In the genomic region with DNA sequence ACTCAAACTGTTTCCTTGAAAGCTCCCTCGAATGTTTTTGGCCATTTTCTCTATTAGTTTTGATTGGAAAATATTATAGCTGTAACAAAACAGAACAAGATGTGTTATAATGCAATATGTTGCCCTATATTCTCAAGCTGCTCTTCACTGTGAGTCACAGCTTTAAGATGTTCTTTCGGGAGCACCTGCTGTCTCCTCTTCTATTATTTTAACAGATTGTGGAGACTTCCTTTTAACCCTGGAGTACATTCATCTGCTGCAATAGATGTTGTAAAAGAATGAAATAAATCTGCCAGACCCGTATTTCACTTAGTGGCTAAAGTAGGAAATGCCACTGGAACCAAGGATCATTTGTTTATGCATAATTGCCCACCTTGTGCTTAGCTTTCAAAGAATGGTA, we compare ENCODE assay signal across 28 cellular contexts. TPM values are rescaled to one million over a fixed set of nuclear protein-coding genes. Genes with fewer than 3 reads are reported as not detected.
DNase-seq lines count a peak whose midpoint lies in the region; ATAC-seq and TF ChIP-seq lines count a peak whose summit lies in the region.
"Had no signal": no experiment of that assay in that cellular context is flagged by ENCODE, and none has a peak within 500 bp of the region (broad histone marks: within the 10 kb centered on the region; RNA-seq: fewer than 3 reads in every experiment).

No MANE protein-coding gene starts in this region.

- no peaks in the 10 kb centered on the region for H3K4me1 ChIP-seq in right lobe of liver

- no peak overlapping the region for H3K4me3 ChIP-seq in right lobe of liver
- H3K4me3 ChIP-seq: GM12878, GM23338, K562, SK-N-MC had no signal

- in situ Hi-C loops in G401 (cut with HindIII; ENCODE audit: low sequenced_read_pairs), result no loop called here

- DNase-seq in activated CD8-positive, alpha-beta T cell treated with anti-CD3 and anti-CD28 coated beads for 36 hours, result no peak
- DNase-seq in activated CD8-positive, alpha-beta T cell treated with anti-CD3 and anti-CD28 coated beads, Interleukin-2, amount 10 ng/mL, durations not matched to agents 7 days and 5 days, result no peak
- peak; percentile 51 for DNase-seq in G401 (ENCODE audit: low spot score)
- peak; percentile 36 for DNase-seq in astrocyte of the hippocampus (ENCODE audit: low read depth, low spot score)
- no peak for DNase-seq in nephron progenitor cell
- DNase-seq in right lobe of liver, result no peak
- DNase-seq in T-helper 2 cell treated with Interferon-gamma antibody and Interleukin-4, amounts not matched to agents 5 μg/mL and 100 μg/mL, for 36 hours (ENCODE audit: low spot score), result no peak
- DNase-seq: DMS79; NCI-H1092; NCI-H1436; NCI-H187 treated with DMSO at 0.1 percent for 48 hours; NCI-H226; NCI-H510A treated with DMSO at 0.1 percent for 48 hours; NCI-H774; NK-92 treated with Interleukin-12 subunit alpha and Interleukin-12 subunit beta, amount 100 ng/mL, for 24 hours; SHP77 treated with DMSO at 0.1 percent for 48 hours had no signal

- intact Hi-C loops in activated CD8-positive, alpha-beta T cell treated with anti-CD3 and anti-CD28 coated beads for 36 hours (cut with micrococcal nuclease), result no loop called here
- intact Hi-C loops in right lobe of liver (cut with DNase I), result no loop called here

- H3K36me3 ChIP-seq in right lobe of liver, result peaks cover 0 to 44% (median 6%) of the 10 kb centered on the region in 4 donors

- CTCF ChIA-PET in activated CD8-positive, alpha-beta T cell treated with anti-CD3 and anti-CD28 coated beads for 36 hours (lab: Charles Lee), result interaction anchor here (1.2 kb wide), 1 partner anchor 91 kb away, joined by 5 read pairs; no protein-coding TSS in a partner anchor
- CTCF ChIA-PET in activated CD8-positive, alpha-beta T cell treated with anti-CD3 and anti-CD28 coated beads, Interleukin-2, amount 10 ng/mL, durations not matched to agents 7 days and 5 days (lab: Charles Lee), result no interaction called here

- no peak overlapping the region for H3K27ac ChIP-seq in right lobe of liver
- H3K27ac ChIP-seq: C4-2B, HL-60, RWPE1 had no signal

- H3K27me3 ChIP-seq in right lobe of liver, result no peaks in the 10 kb centered on the region

- POLR2A ChIA-PET in activated CD8-positive, alpha-beta T cell treated with anti-CD3 and anti-CD28 coated beads for 36 hours (lab: Charles Lee), result no interaction called here
- POLR2A ChIA-PET in activated CD8-positive, alpha-beta T cell treated with anti-CD3 and anti-CD28 coated beads, Interleukin-2, amount 10 ng/mL, durations not matched to agents 7 days and 5 days (lab: Charles Lee), result no interaction called here

- peaks cover 32% of the 10 kb centered on the region for H3K36me3 Mint-ChIP-seq in activated CD8-positive, alpha-beta T cell treated with anti-CD3 and anti-CD28 coated beads for 36 hours (ENCODE audit: low read depth)
- peaks cover 44% of the 10 kb centered on the region for H3K36me3 Mint-ChIP-seq in activated CD8-positive, alpha-beta T cell treated with anti-CD3 and anti-CD28 coated beads, Interleukin-2, amount 10 ng/mL, durations not matched to agents 7 days and 5 days (ENCODE audit: low read depth)
- H3K36me3 Mint-ChIP-seq in nephron progenitor cell (ENCODE audit: low read depth), result peaks cover 39% of the 10 kb centered on the region
- peaks cover 27% of the 10 kb centered on the region for H3K36me3 Mint-ChIP-seq in T-helper 2 cell treated with Interferon-gamma antibody and Interleukin-4, amounts not matched to agents 5 μg/mL and 100 μg/mL, for 36 hours (ENCODE audit: low read depth)

- ATAC-seq in activated CD8-positive, alpha-beta T cell treated with anti-CD3 and anti-CD28 coated beads for 36 hours, result no peak
- ATAC-seq in activated CD8-positive, alpha-beta T cell treated with anti-CD3 and anti-CD28 coated beads, Interleukin-2, amount 10 ng/mL, durations not matched to agents 7 days and 5 days, result no peak
- ATAC-seq in right lobe of liver (no peak), GM18502 (IDR thresholded peaks at IDR 0.05; ENCODE audit: poor library complexity, unreplicated experiment) (no peak)
- ATAC-seq: GM12878, GM23338, HCT116, HepG2, K562 had no signal

- no peak for TF ChIP-seq POLR2A in right lobe of liver (IDR thresholded peaks at IDR 0.05)

- H3K27me3 Mint-ChIP-seq in activated CD8-positive, alpha-beta T cell treated with anti-CD3 and anti-CD28 coated beads for 36 hours, result no peaks in the 10 kb centered on the region
- no peaks in the 10 kb centered on the region for H3K27me3 Mint-ChIP-seq in activated CD8-positive, alpha-beta T cell treated with anti-CD3 and anti-CD28 coated beads, Interleukin-2, amount 10 ng/mL, durations not matched to agents 7 days and 5 days (ENCODE audit: low read depth)
- H3K27me3 Mint-ChIP-seq in nephron progenitor cell (ENCODE audit: low read depth, poor library complexity), result no peaks in the 10 kb centered on the region
- H3K27me3 Mint-ChIP-seq in T-helper 2 cell treated with Interferon-gamma antibody and Interleukin-4, amounts not matched to agents 5 μg/mL and 100 μg/mL, for 36 hours (ENCODE audit: low read depth), result no peaks in the 10 kb centered on the region

- H3K27ac Mint-ChIP-seq in activated CD8-positive, alpha-beta T cell treated with anti-CD3 and anti-CD28 coated beads for 36 hours, result peak overlapping the region; percentile 8
- no peak overlapping the region for H3K27ac Mint-ChIP-seq in activated CD8-positive, alpha-beta T cell treated with anti-CD3 and anti-CD28 coated beads, Interleukin-2, amount 10 ng/mL, durations not matched to agents 7 days and 5 days
- H3K27ac Mint-ChIP-seq in nephron progenitor cell, result peak overlapping the region; percentile 16
- H3K27ac Mint-ChIP-seq in T-helper 2 cell treated with Interferon-gamma antibody and Interleukin-4, amounts not matched to agents 5 μg/mL and 100 μg/mL, for 36 hours, result no peak overlapping the region
- H3K27ac Mint-ChIP-seq: GM23338 had no signal

- H3K4me3 Mint-ChIP-seq in activated CD8-positive, alpha-beta T cell treated with anti-CD3 and anti-CD28 coated beads for 36 hours, result no peak overlapping the region
- no peak overlapping the region for H3K4me3 Mint-ChIP-seq in activated CD8-positive, alpha-beta T cell treated with anti-CD3 and anti-CD28 coated beads, Interleukin-2, amount 10 ng/mL, durations not matched to agents 7 days and 5 days
- no peak overlapping the region for H3K4me3 Mint-ChIP-seq in nephron progenitor cell
- H3K4me3 Mint-ChIP-seq in T-helper 2 cell treated with Interferon-gamma antibody and Interleukin-4, amounts not matched to agents 5 μg/mL and 100 μg/mL, for 36 hours, result no peak overlapping the region
- H3K4me3 Mint-ChIP-seq: GM23338 had no signal

- no peaks in the 10 kb centered on the region for H3K9me3 ChIP-seq in right lobe of liver

- no peaks in the 10 kb centered on the region for H3K9me3 Mint-ChIP-seq in activated CD8-positive, alpha-beta T cell treated with anti-CD3 and anti-CD28 coated beads for 36 hours
- no peaks in the 10 kb centered on the region for H3K9me3 Mint-ChIP-seq in activated CD8-positive, alpha-beta T cell treated with anti-CD3 and anti-CD28 coated beads, Interleukin-2, amount 10 ng/mL, durations not matched to agents 7 days and 5 days (ENCODE audit: insufficient read depth)
- no peaks in the 10 kb centered on the region for H3K9me3 Mint-ChIP-seq in nephron progenitor cell
- H3K9me3 Mint-ChIP-seq in T-helper 2 cell treated with Interferon-gamma antibody and Interleukin-4, amounts not matched to agents 5 μg/mL and 100 μg/mL, for 36 hours, result no peaks in the 10 kb centered on the region
- H3K9me3 Mint-ChIP-seq: GM23338 had no signal

- no peak for TF ChIP-seq CTCF in activated CD8-positive, alpha-beta T cell treated with anti-CD3 and anti-CD28 coated beads for 36 hours (IDR thresholded peaks at IDR 0.05)
- TF ChIP-seq CTCF in nephron progenitor cell (IDR thresholded peaks at IDR 0.05) (no peak), right lobe of liver (IDR thresholded peaks at IDR 0.05) (no peak)

- 78% methylated on average over 3 of the region's 3 CpGs for WGBS in right lobe of liver (ENCODE audit: insufficient coverage, low coverage, low lambda C conversion rate, missing lambda C conversion rate)

- H3K4me1 Mint-ChIP-seq in activated CD8-positive, alpha-beta T cell treated with anti-CD3 and anti-CD28 coated beads for 36 hours (ENCODE audit: low read depth), result peaks cover 16% of the 10 kb centered on the region
- H3K4me1 Mint-ChIP-seq in activated CD8-positive, alpha-beta T cell treated with anti-CD3 and anti-CD28 coated beads, Interleukin-2, amount 10 ng/mL, durations not matched to agents 7 days and 5 days (ENCODE audit: low read depth), result no peaks in the 10 kb centered on the region
- H3K4me1 Mint-ChIP-seq in nephron progenitor cell, result no peaks in the 10 kb centered on the region
- no peaks in the 10 kb centered on the region for H3K4me1 Mint-ChIP-seq in T-helper 2 cell treated with Interferon-gamma antibody and Interleukin-4, amounts not matched to agents 5 μg/mL and 100 μg/mL, for 36 hours (ENCODE audit: low read depth)
- H3K4me1 Mint-ChIP-seq: GM23338 had no signal

RNA-seq across cellular contexts. Expression of gene LSM6, which starts 11.0 kb away (rescaled TPM):
- 10 to 100 TPM; 59.7 to 61.7 TPM for total RNA-seq in activated CD8-positive, alpha-beta T cell treated with anti-CD3 and anti-CD28 coated beads for 36 hours
- total RNA-seq in activated CD8-positive, alpha-beta T cell treated with anti-CD3 and anti-CD28 coated beads, Interleukin-2, amount 10 ng/mL, durations not matched to agents 7 days and 5 days, result 10 to 100 TPM; 52.2 to 64.3 TPM
- total RNA-seq in G401 (2014; rRNA removed; shearing (Covaris generic)), result 54.7 and 106 TPM in 2 replicates
- 10 to 100 TPM in 4 of 6 experiments, 1 to 10 TPM in 2; 6.4 to 19.3 (median 11.0) TPM for total RNA-seq in right lobe of liver

RNA-seq across cellular contexts. Expression of gene REELD1, which starts 27.8 kb away (rescaled TPM):
- total RNA-seq in activated CD8-positive, alpha-beta T cell treated with anti-CD3 and anti-CD28 coated beads for 36 hours, result under 1 TPM; 0.11 to 0.34 TPM
- total RNA-seq in activated CD8-positive, alpha-beta T cell treated with anti-CD3 and anti-CD28 coated beads, Interleukin-2, amount 10 ng/mL, durations not matched to agents 7 days and 5 days, result not detected
- total RNA-seq in G401 (2014; rRNA removed; shearing (Covaris generic)), result not detected in 2 replicates
- under 1 TPM in 5 of 6 experiments, not detected in 1; 0.12 to 0.50 (median 0.35) TPM for total RNA-seq in right lobe of liver
- total RNA-seq: A172, GM23338, HT-29, K562 had no signal

Comparison
In these comparisons a context has a peak if more than half of its experiments do, and no peak if none do; other contexts are left out.
1. H3K27ac Mint-ChIP-seq: peak in activated CD8-positive, alpha-beta T cell treated with anti-CD3 and anti-CD28 coated beads for 36 hours (single experiment) and nephron progenitor cell (single experiment); none in activated CD8-positive, alpha-beta T cell treated with anti-CD3 and anti-CD28 coated beads, Interleukin-2, amount 10 ng/mL, durations not matched to agents 7 days and 5 days (single experiment) and T-helper 2 cell treated with Interferon-gamma antibody and Interleukin-4, amounts not matched to agents 5 μg/mL and 100 μg/mL, for 36 hours (single experiment).
2. DNase-seq: peak in G401 (single experiment) and astrocyte of the hippocampus (single experiment); none in activated CD8-positive, alpha-beta T cell treated with anti-CD3 and anti-CD28 coated beads for 36 hours (single experiment), activated CD8-positive, alpha-beta T cell treated with anti-CD3 and anti-CD28 coated beads, Interleukin-2, amount 10 ng/mL, durations not matched to agents 7 days and 5 days (single experiment), nephron progenitor cell (single experiment), right lobe of liver (0 of 3) and T-helper 2 cell treated with Interferon-gamma antibody and Interleukin-4, amounts not matched to agents 5 μg/mL and 100 μg/mL, for 36 hours (single experiment).